In the genomic region with DNA sequence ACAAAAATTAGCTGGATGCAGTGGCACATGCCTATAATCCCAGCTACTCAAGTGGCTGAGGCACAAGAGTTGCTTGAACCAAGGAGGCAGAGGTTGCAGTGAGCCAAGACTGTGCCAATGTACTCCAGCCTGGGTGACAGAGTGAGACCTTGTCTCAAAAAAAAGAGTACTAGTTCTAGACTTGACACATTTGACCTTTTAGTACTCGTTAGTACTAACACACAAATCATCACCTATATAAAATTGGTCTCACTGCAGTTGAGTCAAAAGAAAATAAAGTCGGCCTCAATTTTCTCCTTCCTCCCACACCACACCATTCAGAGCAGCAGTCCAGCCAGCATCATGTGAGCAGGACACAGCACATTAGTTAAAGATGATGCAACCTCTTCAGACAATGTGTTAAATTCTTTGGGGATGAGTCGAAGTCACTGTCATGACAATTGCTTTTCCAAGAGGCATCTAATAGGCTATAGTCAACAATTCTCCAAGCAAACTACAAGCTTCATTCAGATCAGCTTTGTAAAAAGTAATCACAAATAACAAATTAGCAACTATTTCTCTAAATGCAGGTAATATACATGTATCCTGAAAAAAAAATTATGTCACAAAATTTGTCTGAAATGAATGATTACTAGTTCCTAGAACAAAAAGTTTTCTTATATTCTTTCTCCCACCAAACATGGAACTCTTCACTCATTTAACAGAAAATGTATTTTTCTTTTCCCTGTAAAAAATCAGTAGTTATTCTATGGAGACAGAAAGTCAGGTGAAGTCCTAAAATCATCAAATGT, we compare ENCODE assay signal across 1 cellular context.
TF ChIP-seq lines count a peak whose summit lies in the region.

No MANE protein-coding gene starts in this region.

TF ChIP-seq in K562, 482 proteins besides CTCF, POLR2A, EP300 and RAD21 (continued from another document and continues in another):
- TF ChIP-seq, protein P1, sequence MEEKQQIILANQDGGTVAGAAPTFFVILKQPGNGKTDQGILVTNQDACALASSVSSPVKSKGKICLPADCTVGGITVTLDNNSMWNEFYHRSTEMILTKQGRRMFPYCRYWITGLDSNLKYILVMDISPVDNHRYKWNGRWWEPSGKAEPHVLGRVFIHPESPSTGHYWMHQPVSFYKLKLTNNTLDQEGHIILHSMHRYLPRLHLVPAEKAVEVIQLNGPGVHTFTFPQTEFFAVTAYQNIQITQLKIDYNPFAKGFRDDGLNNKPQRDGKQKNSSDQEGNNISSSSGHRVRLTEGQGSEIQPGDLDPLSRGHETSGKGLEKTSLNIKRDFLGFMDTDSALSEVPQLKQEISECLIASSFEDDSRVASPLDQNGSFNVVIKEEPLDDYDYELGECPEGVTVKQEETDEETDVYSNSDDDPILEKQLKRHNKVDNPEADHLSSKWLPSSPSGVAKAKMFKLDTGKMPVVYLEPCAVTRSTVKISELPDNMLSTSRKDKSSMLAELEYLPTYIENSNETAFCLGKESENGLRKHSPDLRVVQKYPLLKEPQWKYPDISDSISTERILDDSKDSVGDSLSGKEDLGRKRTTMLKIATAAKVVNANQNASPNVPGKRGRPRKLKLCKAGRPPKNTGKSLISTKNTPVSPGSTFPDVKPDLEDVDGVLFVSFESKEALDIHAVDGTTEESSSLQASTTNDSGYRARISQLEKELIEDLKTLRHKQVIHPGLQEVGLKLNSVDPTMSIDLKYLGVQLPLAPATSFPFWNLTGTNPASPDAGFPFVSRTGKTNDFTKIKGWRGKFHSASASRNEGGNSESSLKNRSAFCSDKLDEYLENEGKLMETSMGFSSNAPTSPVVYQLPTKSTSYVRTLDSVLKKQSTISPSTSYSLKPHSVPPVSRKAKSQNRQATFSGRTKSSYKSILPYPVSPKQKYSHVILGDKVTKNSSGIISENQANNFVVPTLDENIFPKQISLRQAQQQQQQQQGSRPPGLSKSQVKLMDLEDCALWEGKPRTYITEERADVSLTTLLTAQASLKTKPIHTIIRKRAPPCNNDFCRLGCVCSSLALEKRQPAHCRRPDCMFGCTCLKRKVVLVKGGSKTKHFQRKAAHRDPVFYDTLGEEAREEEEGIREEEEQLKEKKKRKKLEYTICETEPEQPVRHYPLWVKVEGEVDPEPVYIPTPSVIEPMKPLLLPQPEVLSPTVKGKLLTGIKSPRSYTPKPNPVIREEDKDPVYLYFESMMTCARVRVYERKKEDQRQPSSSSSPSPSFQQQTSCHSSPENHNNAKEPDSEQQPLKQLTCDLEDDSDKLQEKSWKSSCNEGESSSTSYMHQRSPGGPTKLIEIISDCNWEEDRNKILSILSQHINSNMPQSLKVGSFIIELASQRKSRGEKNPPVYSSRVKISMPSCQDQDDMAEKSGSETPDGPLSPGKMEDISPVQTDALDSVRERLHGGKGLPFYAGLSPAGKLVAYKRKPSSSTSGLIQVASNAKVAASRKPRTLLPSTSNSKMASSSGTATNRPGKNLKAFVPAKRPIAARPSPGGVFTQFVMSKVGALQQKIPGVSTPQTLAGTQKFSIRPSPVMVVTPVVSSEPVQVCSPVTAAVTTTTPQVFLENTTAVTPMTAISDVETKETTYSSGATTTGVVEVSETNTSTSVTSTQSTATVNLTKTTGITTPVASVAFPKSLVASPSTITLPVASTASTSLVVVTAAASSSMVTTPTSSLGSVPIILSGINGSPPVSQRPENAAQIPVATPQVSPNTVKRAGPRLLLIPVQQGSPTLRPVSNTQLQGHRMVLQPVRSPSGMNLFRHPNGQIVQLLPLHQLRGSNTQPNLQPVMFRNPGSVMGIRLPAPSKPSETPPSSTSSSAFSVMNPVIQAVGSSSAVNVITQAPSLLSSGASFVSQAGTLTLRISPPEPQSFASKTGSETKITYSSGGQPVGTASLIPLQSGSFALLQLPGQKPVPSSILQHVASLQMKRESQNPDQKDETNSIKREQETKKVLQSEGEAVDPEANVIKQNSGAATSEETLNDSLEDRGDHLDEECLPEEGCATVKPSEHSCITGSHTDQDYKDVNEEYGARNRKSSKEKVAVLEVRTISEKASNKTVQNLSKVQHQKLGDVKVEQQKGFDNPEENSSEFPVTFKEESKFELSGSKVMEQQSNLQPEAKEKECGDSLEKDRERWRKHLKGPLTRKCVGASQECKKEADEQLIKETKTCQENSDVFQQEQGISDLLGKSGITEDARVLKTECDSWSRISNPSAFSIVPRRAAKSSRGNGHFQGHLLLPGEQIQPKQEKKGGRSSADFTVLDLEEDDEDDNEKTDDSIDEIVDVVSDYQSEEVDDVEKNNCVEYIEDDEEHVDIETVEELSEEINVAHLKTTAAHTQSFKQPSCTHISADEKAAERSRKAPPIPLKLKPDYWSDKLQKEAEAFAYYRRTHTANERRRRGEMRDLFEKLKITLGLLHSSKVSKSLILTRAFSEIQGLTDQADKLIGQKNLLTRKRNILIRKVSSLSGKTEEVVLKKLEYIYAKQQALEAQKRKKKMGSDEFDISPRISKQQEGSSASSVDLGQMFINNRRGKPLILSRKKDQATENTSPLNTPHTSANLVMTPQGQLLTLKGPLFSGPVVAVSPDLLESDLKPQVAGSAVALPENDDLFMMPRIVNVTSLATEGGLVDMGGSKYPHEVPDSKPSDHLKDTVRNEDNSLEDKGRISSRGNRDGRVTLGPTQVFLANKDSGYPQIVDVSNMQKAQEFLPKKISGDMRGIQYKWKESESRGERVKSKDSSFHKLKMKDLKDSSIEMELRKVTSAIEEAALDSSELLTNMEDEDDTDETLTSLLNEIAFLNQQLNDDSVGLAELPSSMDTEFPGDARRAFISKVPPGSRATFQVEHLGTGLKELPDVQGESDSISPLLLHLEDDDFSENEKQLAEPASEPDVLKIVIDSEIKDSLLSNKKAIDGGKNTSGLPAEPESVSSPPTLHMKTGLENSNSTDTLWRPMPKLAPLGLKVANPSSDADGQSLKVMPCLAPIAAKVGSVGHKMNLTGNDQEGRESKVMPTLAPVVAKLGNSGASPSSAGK (IDR thresholded peaks at IDR 0.05) = peak; percentile 96
- TF ChIP-seq, protein P2, sequence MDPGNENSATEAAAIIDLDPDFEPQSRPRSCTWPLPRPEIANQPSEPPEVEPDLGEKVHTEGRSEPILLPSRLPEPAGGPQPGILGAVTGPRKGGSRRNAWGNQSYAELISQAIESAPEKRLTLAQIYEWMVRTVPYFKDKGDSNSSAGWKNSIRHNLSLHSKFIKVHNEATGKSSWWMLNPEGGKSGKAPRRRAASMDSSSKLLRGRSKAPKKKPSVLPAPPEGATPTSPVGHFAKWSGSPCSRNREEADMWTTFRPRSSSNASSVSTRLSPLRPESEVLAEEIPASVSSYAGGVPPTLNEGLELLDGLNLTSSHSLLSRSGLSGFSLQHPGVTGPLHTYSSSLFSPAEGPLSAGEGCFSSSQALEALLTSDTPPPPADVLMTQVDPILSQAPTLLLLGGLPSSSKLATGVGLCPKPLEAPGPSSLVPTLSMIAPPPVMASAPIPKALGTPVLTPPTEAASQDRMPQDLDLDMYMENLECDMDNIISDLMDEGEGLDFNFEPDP (CRISPR knock-in tag; IDR thresholded peaks at IDR 0.05) = 0 out of 2 replicates have a peak, but pooled peaks have one; percentile 26
- TF ChIP-seq BCL6 (CRISPR knock-in tag; IDR thresholded peaks at IDR 0.05) (peak; percentile 53; the same call in 1 of the 2 replicates), ZNF444 (CRISPR knock-in tag; IDR thresholded peaks at IDR 0.05) (0 out of 2 replicates have a peak, but pooled peaks have one; percentile 5), NFRKB (IDR thresholded peaks at IDR 0.05; ENCODE audit: low read depth) (peak; percentile 88), DMBX1 (CRISPR knock-in tag; IDR thresholded peaks at IDR 0.05; ENCODE audit: borderline replicate concordance) (peak; percentile 97), ZKSCAN3 (CRISPR knock-in tag; IDR thresholded peaks at IDR 0.05) (no peak), ATF7 (IDR thresholded peaks at IDR 0.05) (peak; percentile 94), ZNF644 (tag; IDR thresholded peaks at IDR 0.05; ENCODE audit: low read depth) (peak; percentile 74; the same call in 1 of the 2 replicates), CC2D1A (IDR thresholded peaks at IDR 0.05) (no peak), PHTF2 (CRISPR knock-in tag; IDR thresholded peaks at IDR 0.05) (peak; percentile 21; the same call in 1 of the 2 replicates), TEAD1 (CRISPR knock-in tag; IDR thresholded peaks at IDR 0.05) (peak; percentile 91 to 95; a peak in 3 of 4 replicates), TCF7 (IDR thresholded peaks at IDR 0.05; ENCODE audit: borderline replicate concordance) (no peak), SNRNP70 (optimal IDR thresholded peaks at IDR 0.05; ENCODE audit: low read depth, low read length) (no peak), TAF7 (tag; IDR thresholded peaks at IDR 0.05) (0 out of 2 replicates have a peak, but pooled peaks have one; percentile 53), GABPB2 (CRISPR knock-in tag; conservative IDR thresholded peaks at IDR 0.05) (0 out of 2 replicates have a peak, but pooled peaks have one; percentile 13), ZNF75A (CRISPR knock-in tag; IDR thresholded peaks at IDR 0.05) (peak; percentile 66; the same call in 1 of the 2 replicates)
- TF ChIP-seq, protein P3, sequence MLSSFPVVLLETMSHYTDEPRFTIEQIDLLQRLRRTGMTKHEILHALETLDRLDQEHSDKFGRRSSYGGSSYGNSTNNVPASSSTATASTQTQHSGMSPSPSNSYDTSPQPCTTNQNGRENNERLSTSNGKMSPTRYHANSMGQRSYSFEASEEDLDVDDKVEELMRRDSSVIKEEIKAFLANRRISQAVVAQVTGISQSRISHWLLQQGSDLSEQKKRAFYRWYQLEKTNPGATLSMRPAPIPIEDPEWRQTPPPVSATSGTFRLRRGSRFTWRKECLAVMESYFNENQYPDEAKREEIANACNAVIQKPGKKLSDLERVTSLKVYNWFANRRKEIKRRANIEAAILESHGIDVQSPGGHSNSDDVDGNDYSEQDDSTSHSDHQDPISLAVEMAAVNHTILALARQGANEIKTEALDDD (IDR thresholded peaks at IDR 0.05) = peak; percentile 46; the same call in 1 of the 2 replicates
- TF ChIP-seq, protein P4, sequence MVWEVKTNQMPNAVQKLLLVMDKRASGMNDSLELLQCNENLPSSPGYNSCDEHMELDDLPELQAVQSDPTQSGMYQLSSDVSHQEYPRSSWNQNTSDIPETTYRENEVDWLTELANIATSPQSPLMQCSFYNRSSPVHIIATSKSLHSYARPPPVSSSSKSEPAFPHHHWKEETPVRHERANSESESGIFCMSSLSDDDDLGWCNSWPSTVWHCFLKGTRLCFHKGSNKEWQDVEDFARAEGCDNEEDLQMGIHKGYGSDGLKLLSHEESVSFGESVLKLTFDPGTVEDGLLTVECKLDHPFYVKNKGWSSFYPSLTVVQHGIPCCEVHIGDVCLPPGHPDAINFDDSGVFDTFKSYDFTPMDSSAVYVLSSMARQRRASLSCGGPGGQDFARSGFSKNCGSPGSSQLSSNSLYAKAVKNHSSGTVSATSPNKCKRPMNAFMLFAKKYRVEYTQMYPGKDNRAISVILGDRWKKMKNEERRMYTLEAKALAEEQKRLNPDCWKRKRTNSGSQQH (CRISPR knock-in tag; IDR thresholded peaks at IDR 0.05) = peak; percentile 42; the same call in 1 of the 2 replicates
- TF ChIP-seq, protein P5, sequence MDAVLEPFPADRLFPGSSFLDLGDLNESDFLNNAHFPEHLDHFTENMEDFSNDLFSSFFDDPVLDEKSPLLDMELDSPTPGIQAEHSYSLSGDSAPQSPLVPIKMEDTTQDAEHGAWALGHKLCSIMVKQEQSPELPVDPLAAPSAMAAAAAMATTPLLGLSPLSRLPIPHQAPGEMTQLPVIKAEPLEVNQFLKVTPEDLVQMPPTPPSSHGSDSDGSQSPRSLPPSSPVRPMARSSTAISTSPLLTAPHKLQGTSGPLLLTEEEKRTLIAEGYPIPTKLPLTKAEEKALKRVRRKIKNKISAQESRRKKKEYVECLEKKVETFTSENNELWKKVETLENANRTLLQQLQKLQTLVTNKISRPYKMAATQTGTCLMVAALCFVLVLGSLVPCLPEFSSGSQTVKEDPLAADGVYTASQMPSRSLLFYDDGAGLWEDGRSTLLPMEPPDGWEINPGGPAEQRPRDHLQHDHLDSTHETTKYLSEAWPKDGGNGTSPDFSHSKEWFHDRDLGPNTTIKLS (IDR thresholded peaks at IDR 0.05; ENCODE audit: borderline replicate concordance, low read depth) = 0 out of 2 replicates have a peak, but pooled peaks have one; percentile 30
- TF ChIP-seq, protein P6, sequence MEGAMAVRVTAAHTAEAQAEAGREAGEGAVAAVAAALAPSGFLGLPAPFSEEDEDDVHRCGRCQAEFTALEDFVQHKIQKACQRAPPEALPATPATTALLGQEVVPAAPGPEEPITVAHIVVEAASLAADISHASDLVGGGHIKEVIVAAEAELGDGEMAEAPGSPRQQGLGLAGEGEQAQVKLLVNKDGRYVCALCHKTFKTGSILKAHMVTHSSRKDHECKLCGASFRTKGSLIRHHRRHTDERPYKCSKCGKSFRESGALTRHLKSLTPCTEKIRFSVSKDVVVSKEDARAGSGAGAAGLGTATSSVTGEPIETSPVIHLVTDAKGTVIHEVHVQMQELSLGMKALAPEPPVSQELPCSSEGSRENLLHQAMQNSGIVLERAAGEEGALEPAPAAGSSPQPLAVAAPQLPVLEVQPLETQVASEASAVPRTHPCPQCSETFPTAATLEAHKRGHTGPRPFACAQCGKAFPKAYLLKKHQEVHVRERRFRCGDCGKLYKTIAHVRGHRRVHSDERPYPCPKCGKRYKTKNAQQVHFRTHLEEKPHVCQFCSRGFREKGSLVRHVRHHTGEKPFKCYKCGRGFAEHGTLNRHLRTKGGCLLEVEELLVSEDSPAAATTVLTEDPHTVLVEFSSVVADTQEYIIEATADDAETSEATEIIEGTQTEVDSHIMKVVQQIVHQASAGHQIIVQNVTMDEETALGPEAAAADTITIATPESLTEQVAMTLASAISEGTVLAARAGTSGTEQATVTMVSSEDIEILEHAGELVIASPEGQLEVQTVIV (CRISPR knock-in tag; IDR thresholded peaks at IDR 0.05; ENCODE audit: borderline replicate concordance) = 0 out of 2 replicates have a peak, but pooled peaks have one; percentile 12
- TF ChIP-seq, protein P7, sequence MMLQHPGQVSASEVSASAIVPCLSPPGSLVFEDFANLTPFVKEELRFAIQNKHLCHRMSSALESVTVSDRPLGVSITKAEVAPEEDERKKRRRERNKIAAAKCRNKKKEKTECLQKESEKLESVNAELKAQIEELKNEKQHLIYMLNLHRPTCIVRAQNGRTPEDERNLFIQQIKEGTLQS (IDR thresholded peaks at IDR 0.05) = peak; percentile 99
- TF ChIP-seq, protein P7 (CRISPR knock-in tag; conservative IDR thresholded peaks at IDR 0.05) = peak; percentile 59; the same call in 1 of the 2 replicates
- TF ChIP-seq, protein P8, sequence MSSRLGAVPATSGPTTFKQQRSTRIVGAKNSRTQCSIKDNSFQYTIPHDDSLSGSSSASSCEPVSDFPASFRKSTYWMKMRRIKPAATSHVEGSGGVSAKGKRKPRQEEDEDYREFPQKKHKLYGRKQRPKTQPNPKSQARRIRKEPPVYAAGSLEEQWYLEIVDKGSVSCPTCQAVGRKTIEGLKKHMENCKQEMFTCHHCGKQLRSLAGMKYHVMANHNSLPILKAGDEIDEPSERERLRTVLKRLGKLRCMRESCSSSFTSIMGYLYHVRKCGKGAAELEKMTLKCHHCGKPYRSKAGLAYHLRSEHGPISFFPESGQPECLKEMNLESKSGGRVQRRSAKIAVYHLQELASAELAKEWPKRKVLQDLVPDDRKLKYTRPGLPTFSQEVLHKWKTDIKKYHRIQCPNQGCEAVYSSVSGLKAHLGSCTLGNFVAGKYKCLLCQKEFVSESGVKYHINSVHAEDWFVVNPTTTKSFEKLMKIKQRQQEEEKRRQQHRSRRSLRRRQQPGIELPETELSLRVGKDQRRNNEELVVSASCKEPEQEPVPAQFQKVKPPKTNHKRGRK (tag; IDR thresholded peaks at IDR 0.05) = 0 out of 2 replicates have a peak, but pooled peaks have one; percentile 15
